In genomic region chr6:168925671-168926070, GRCh38 we compare ENCODE assay signal across 27 cellular contexts.
"Had no signal": no experiment of that assay in that cellular context is flagged by ENCODE, and none has a peak within 500 bp of the region (broad histone marks: within the 10 kb centered on the region; RNA-seq: fewer than 3 reads in every experiment).

No MANE protein-coding gene starts in this region.

- H3K36me3 ChIP-seq: left lung, lower lobe of right lung, stomach, suprapubic skin, thoracic aorta, tibial artery, vagina had no signal

- H3K4me3 ChIP-seq: left lung, lower lobe of right lung, psoas muscle, skin epidermis, stomach, suprapubic skin, thoracic aorta, tibial artery, vagina had no signal

- ATAC-seq: left colon; left lung; lower lobe of right lung; naive thymus-derived CD8-positive, alpha-beta T cell; psoas muscle; sciatic nerve; stimulated activated naive B cell treated with anti-CD40 and anti-IgM and Interleukin-4, amounts not matched to agents 10 μg/mL and 1 μg/mL and 100 μg/mL, for 72 hours; stimulated activated naive CD8-positive, alpha-beta T cell treated with anti-CD3 and anti-CD28 coated beads, Interleukin-15, Interleukin-2, amounts not matched to agents 100 U/mL and 50 U/mL, for 24 hours had no signal

- H3K79me2 ChIP-seq: parathyroid adenoma had no signal

- H3K36me3 Mint-ChIP-seq: naive thymus-derived CD8-positive, alpha-beta T cell; stimulated activated naive B cell treated with anti-CD40 and anti-IgM and Interleukin-4, amounts not matched to agents 10 μg/mL and 1 μg/mL and 100 μg/mL, for 72 hours; type B pancreatic cell had no signal

- H3K27ac ChIP-seq: left lung, lower lobe of right lung, parathyroid adenoma, psoas muscle, skin epidermis, stomach, suprapubic skin, thoracic aorta, tibial artery, vagina had no signal

- H3K27me3 Mint-ChIP-seq: type B pancreatic cell had no signal

- DNase-seq: hippocampal formation; kidney; left colon; left lung; lower lobe of right lung; mammary epithelial cell; mesenchymal stem cell; naive thymus-derived CD8-positive, alpha-beta T cell; nucleus accumbens; psoas muscle; stimulated activated CD4-positive, alpha-beta T cell treated with anti-CD3 and anti-CD28 coated beads, Interleukin-12 subunit alpha, Interleukin-12 subunit beta, amount 100 ng/mL, for 4 hours; stimulated activated CD4-positive, alpha-beta T cell treated with anti-CD3 and anti-CD28 coated beads, Interleukin-15, amount 100 ng/mL, for 24 hours; stimulated activated CD4-positive, alpha-beta T cell treated with anti-CD3 and anti-CD28 coated beads, Interleukin-2, amount 100 ng/mL, for 24 hours; stimulated activated CD4-positive, alpha-beta T cell treated with anti-CD3 and anti-CD28 coated beads, Interleukin-4, amount 100 ng/mL, for 1 hour; stimulated activated naive B cell treated with anti-CD40 and anti-IgM and Interleukin-4, amounts not matched to agents 10 μg/mL and 1 μg/mL and 100 μg/mL, for 72 hours; stimulated activated naive CD8-positive, alpha-beta T cell treated with anti-CD3 and anti-CD28 coated beads, Interleukin-15, Interleukin-2, amounts not matched to agents 100 U/mL and 50 U/mL, for 24 hours; stomach; tibial artery had no signal

- H3K27me3 ChIP-seq: left lung, stomach, suprapubic skin, tibial artery, vagina had no signal

- H3K27ac Mint-ChIP-seq: naive thymus-derived CD8-positive, alpha-beta T cell; nephron; stimulated activated naive B cell treated with anti-CD40 and anti-IgM and Interleukin-4, amounts not matched to agents 10 μg/mL and 1 μg/mL and 100 μg/mL, for 72 hours; type B pancreatic cell had no signal

- H3K4me1 Mint-ChIP-seq: naive thymus-derived CD8-positive, alpha-beta T cell; nephron; stimulated activated naive B cell treated with anti-CD40 and anti-IgM and Interleukin-4, amounts not matched to agents 10 μg/mL and 1 μg/mL and 100 μg/mL, for 72 hours had no signal

- H3K4me1 ChIP-seq: left lung, lower lobe of right lung, parathyroid adenoma, suprapubic skin, tibial artery, vagina had no signal

- H3K9ac ChIP-seq: parathyroid adenoma had no signal

- H3K9me3 ChIP-seq: lower lobe of right lung, psoas muscle, suprapubic skin, thoracic aorta, tibial artery, vagina had no signal

- H2AFZ ChIP-seq: parathyroid adenoma had no signal

- H3K4me3 Mint-ChIP-seq: naive thymus-derived CD8-positive, alpha-beta T cell; nephron; neural crest cell; stimulated activated naive B cell treated with anti-CD40 and anti-IgM and Interleukin-4, amounts not matched to agents 10 μg/mL and 1 μg/mL and 100 μg/mL, for 72 hours; type B pancreatic cell had no signal
